ENCODE assay signal across 1 cellular context in the genomic region with DNA sequence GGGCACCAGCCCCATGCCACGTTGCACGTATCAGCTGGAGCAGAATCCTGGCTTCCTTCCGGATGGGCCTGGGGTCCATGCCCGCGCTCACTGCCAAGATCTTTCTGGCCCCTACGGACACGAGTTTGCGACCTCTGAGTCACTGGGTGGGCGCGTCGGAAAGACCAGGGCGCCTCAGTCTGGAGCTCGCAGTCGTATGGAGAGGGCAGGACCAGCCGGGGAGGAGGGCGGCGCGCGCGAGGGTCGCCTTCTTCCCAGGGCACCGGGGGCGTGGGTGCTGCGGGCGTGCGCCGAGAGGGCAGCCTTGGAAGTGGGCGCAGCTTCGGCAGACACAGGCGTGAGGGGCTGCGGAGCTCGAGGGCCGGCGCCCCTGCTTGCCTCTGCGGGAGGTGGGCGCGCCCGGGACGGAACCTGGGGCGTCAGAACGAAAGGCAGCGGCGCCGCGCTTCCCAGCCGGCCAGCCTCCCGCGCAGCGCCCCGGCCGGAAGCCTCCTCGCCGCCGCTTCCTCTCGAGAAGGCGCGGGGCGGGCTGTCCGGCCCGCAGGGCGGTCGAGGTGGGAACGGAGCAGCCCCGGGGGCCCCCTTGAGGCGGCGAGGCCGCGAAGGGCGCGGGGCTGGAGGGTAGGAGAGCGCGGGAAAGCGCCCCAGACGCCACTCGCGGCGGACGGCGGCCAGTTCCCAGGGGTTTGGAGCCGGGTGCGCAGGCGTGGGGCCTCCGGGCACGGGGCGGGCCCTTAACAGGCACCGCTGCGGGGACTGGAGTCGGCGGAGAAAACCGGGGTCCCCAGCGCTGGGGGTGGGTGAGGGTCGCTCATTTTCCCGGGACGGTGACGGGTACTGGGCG.
TF ChIP-seq lines count a peak whose summit lies in the region.

A gene (plus strand): TSS at position 490 of the 844 bp plus-strand sequence. CDS start 459 bp downstream, outside the sequence.

TF ChIP-seq in HepG2, 621 proteins besides CTCF, POLR2A, EP300 and RAD21 (continued from another document and continues in another):
- TF ChIP-seq, protein P1, sequence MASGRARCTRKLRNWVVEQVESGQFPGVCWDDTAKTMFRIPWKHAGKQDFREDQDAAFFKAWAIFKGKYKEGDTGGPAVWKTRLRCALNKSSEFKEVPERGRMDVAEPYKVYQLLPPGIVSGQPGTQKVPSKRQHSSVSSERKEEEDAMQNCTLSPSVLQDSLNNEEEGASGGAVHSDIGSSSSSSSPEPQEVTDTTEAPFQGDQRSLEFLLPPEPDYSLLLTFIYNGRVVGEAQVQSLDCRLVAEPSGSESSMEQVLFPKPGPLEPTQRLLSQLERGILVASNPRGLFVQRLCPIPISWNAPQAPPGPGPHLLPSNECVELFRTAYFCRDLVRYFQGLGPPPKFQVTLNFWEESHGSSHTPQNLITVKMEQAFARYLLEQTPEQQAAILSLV (CRISPR knock-in tag; IDR thresholded peaks at IDR 0.05; ENCODE audit: borderline replicate concordance) = peak; percentile 70; the same call in 1 of the 2 replicates
- TF ChIP-seq CHD4 (IDR thresholded peaks at IDR 0.05; ENCODE audit: borderline replicate concordance, low read length) (no peak), JUNB (CRISPR knock-in tag; IDR thresholded peaks at IDR 0.05; ENCODE audit: borderline replicate concordance) (no peak), ZSCAN29 (CRISPR knock-in tag; conservative IDR thresholded peaks at IDR 0.05) (no peak), SP5 (CRISPR knock-in tag; IDR thresholded peaks at IDR 0.05; ENCODE audit: borderline replicate concordance, low read depth) (no peak), TBX2 (CRISPR knock-in tag; IDR thresholded peaks at IDR 0.05; ENCODE audit: borderline replicate concordance) (0 out of 2 replicates have a peak, but pooled peaks have one; percentile 4), ZNF605 (CRISPR knock-in tag; IDR thresholded peaks at IDR 0.05) (peak; percentile 29; the same call in 1 of the 2 replicates), GATAD1 (CRISPR knock-in tag; IDR thresholded peaks at IDR 0.05) (peak; percentile 88), ZNF570 (CRISPR knock-in tag; IDR thresholded peaks at IDR 0.05; ENCODE audit: borderline replicate concordance) (no peak), DMAP1 (CRISPR knock-in tag; IDR thresholded peaks at IDR 0.05) (peak; percentile 79; the same call in 1 of the 2 replicates), CBX1 (IDR thresholded peaks at IDR 0.05; ENCODE audit: low read depth) (no peak), NR2C2 (CRISPR knock-in tag; IDR thresholded peaks at IDR 0.05; ENCODE audit: borderline replicate concordance) (peak; percentile 51; the same call in 1 of the 2 replicates), ZNF616 (CRISPR knock-in tag; IDR thresholded peaks at IDR 0.05; ENCODE audit: low read depth) (peak; percentile 54), ZNF326 (CRISPR knock-in tag; IDR thresholded peaks at IDR 0.05; ENCODE audit: borderline replicate concordance) (no peak), MXI1 (IDR thresholded peaks at IDR 0.05; ENCODE audit: borderline replicate concordance, low read depth, low read length) (no peak; the same call in 2 of the 3 replicates), ZNF292 (CRISPR knock-in tag; IDR thresholded peaks at IDR 0.05; ENCODE audit: borderline replicate concordance, low read depth) (no peak), NR1H2 (CRISPR knock-in tag; IDR thresholded peaks at IDR 0.05; ENCODE audit: borderline replicate concordance, low read depth) (no peak), ELF1 (CRISPR knock-in tag; IDR thresholded peaks at IDR 0.05) (0 out of 2 replicates have a peak, but pooled peaks have one; percentile 29), KDM5B (CRISPR knock-in tag; IDR thresholded peaks at IDR 0.05; ENCODE audit: borderline replicate concordance) (peak; percentile 89), ZBTB42 (CRISPR knock-in tag; IDR thresholded peaks at IDR 0.05) (no peak), NKX3-1 (CRISPR knock-in tag; IDR thresholded peaks at IDR 0.05) (no peak; the same call in 1 of the 2 replicates), SATB2 (CRISPR knock-in tag; IDR thresholded peaks at IDR 0.05) (0 out of 2 replicates have a peak, but pooled peaks have one; percentile 14), ZSCAN21 (CRISPR knock-in tag; IDR thresholded peaks at IDR 0.05; ENCODE audit: borderline replicate concordance) (peak; percentile 32; the same call in 1 of the 2 replicates), CENPX (CRISPR knock-in tag; IDR thresholded peaks at IDR 0.05) (peak; percentile 53; the same call in 1 of the 2 replicates), ZSCAN31 (CRISPR knock-in tag; IDR thresholded peaks at IDR 0.05; ENCODE audit: low read depth) (peak; percentile 29; the same call in 1 of the 2 replicates)
- TF ChIP-seq, protein P2, sequence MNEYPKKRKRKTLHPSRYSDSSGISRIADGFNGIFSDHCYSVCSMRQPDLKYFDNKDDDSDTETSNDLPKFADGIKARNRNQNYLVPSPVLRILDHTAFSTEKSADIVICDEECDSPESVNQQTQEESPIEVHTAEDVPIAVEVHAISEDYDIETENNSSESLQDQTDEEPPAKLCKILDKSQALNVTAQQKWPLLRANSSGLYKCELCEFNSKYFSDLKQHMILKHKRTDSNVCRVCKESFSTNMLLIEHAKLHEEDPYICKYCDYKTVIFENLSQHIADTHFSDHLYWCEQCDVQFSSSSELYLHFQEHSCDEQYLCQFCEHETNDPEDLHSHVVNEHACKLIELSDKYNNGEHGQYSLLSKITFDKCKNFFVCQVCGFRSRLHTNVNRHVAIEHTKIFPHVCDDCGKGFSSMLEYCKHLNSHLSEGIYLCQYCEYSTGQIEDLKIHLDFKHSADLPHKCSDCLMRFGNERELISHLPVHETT (CRISPR knock-in tag; conservative IDR thresholded peaks at IDR 0.05) = 0 out of 2 replicates have a peak, but pooled peaks have one; percentile 42
- TF ChIP-seq, protein P3, sequence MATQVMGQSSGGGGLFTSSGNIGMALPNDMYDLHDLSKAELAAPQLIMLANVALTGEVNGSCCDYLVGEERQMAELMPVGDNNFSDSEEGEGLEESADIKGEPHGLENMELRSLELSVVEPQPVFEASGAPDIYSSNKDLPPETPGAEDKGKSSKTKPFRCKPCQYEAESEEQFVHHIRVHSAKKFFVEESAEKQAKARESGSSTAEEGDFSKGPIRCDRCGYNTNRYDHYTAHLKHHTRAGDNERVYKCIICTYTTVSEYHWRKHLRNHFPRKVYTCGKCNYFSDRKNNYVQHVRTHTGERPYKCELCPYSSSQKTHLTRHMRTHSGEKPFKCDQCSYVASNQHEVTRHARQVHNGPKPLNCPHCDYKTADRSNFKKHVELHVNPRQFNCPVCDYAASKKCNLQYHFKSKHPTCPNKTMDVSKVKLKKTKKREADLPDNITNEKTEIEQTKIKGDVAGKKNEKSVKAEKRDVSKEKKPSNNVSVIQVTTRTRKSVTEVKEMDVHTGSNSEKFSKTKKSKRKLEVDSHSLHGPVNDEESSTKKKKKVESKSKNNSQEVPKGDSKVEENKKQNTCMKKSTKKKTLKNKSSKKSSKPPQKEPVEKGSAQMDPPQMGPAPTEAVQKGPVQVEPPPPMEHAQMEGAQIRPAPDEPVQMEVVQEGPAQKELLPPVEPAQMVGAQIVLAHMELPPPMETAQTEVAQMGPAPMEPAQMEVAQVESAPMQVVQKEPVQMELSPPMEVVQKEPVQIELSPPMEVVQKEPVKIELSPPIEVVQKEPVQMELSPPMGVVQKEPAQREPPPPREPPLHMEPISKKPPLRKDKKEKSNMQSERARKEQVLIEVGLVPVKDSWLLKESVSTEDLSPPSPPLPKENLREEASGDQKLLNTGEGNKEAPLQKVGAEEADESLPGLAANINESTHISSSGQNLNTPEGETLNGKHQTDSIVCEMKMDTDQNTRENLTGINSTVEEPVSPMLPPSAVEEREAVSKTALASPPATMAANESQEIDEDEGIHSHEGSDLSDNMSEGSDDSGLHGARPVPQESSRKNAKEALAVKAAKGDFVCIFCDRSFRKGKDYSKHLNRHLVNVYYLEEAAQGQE (IDR thresholded peaks at IDR 0.05; ENCODE audit: borderline replicate concordance in 1 of 2, low read depth in 1 of 2, low read length in 2 of 2) = peak in 1 of 2 experiments; percentile 25; a peak in 1 of 4 replicates
- TF ChIP-seq, protein P4, sequence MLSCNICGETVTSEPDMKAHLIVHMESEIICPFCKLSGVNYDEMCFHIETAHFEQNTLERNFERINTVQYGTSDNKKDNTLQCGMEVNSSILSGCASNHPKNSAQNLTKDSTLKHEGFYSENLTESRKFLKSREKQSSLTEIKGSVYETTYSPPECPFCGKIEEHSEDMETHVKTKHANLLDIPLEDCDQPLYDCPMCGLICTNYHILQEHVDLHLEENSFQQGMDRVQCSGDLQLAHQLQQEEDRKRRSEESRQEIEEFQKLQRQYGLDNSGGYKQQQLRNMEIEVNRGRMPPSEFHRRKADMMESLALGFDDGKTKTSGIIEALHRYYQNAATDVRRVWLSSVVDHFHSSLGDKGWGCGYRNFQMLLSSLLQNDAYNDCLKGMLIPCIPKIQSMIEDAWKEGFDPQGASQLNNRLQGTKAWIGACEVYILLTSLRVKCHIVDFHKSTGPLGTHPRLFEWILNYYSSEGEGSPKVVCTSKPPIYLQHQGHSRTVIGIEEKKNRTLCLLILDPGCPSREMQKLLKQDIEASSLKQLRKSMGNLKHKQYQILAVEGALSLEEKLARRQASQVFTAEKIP (CRISPR knock-in tag; IDR thresholded peaks at IDR 0.05; ENCODE audit: borderline replicate concordance) = no peak; the same call in 1 of the 2 replicates
- TF ChIP-seq, protein P5, sequence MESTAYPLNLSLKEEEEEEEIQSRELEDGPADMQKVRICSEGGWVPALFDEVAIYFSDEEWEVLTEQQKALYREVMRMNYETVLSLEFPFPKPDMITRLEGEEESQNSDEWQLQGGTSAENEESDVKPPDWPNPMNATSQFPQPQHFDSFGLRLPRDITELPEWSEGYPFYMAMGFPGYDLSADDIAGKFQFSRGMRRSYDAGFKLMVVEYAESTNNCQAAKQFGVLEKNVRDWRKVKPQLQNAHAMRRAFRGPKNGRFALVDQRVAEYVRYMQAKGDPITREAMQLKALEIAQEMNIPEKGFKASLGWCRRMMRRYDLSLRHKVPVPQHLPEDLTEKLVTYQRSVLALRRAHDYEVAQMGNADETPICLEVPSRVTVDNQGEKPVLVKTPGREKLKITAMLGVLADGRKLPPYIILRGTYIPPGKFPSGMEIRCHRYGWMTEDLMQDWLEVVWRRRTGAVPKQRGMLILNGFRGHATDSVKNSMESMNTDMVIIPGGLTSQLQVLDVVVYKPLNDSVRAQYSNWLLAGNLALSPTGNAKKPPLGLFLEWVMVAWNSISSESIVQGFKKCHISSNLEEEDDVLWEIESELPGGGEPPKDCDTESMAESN (CRISPR knock-in tag; conservative IDR thresholded peaks at IDR 0.05) = peak; percentile 85; the same call in 1 of the 2 replicates
- TF ChIP-seq, protein P6, sequence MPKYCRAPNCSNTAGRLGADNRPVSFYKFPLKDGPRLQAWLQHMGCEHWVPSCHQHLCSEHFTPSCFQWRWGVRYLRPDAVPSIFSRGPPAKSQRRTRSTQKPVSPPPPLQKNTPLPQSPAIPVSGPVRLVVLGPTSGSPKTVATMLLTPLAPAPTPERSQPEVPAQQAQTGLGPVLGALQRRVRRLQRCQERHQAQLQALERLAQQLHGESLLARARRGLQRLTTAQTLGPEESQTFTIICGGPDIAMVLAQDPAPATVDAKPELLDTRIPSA (CRISPR knock-in tag; IDR thresholded peaks at IDR 0.05; ENCODE audit: borderline replicate concordance) = no peak
- TF ChIP-seq, protein P7, sequence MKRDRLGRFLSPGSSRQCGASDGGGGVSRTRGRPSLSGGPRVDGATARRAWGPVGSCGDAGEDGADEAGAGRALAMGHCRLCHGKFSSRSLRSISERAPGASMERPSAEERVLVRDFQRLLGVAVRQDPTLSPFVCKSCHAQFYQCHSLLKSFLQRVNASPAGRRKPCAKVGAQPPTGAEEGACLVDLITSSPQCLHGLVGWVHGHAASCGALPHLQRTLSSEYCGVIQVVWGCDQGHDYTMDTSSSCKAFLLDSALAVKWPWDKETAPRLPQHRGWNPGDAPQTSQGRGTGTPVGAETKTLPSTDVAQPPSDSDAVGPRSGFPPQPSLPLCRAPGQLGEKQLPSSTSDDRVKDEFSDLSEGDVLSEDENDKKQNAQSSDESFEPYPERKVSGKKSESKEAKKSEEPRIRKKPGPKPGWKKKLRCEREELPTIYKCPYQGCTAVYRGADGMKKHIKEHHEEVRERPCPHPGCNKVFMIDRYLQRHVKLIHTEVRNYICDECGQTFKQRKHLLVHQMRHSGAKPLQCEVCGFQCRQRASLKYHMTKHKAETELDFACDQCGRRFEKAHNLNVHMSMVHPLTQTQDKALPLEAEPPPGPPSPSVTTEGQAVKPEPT (CRISPR knock-in tag; IDR thresholded peaks at IDR 0.05; ENCODE audit: low read depth) = no peak
- TF ChIP-seq, protein P8, sequence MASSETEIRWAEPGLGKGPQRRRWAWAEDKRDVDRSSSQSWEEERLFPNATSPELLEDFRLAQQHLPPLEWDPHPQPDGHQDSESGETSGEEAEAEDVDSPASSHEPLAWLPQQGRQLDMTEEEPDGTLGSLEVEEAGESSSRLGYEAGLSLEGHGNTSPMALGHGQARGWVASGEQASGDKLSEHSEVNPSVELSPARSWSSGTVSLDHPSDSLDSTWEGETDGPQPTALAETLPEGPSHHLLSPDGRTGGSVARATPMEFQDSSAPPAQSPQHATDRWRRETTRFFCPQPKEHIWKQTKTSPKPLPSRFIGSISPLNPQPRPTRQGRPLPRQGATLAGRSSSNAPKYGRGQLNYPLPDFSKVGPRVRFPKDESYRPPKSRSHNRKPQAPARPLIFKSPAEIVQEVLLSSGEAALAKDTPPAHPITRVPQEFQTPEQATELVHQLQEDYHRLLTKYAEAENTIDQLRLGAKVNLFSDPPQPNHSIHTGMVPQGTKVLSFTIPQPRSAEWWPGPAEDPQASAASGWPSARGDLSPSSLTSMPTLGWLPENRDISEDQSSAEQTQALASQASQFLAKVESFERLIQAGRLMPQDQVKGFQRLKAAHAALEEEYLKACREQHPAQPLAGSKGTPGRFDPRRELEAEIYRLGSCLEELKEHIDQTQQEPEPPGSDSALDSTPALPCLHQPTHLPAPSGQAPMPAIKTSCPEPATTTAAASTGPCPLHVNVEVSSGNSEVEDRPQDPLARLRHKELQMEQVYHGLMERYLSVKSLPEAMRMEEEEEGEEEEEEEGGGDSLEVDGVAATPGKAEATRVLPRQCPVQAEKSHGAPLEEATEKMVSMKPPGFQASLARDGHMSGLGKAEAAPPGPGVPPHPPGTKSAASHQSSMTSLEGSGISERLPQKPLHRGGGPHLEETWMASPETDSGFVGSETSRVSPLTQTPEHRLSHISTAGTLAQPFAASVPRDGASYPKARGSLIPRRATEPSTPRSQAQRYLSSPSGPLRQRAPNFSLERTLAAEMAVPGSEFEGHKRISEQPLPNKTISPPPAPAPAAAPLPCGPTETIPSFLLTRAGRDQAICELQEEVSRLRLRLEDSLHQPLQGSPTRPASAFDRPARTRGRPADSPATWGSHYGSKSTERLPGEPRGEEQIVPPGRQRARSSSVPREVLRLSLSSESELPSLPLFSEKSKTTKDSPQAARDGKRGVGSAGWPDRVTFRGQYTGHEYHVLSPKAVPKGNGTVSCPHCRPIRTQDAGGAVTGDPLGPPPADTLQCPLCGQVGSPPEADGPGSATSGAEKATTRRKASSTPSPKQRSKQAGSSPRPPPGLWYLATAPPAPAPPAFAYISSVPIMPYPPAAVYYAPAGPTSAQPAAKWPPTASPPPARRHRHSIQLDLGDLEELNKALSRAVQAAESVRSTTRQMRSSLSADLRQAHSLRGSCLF (CRISPR knock-in tag; IDR thresholded peaks at IDR 0.05; ENCODE audit: borderline replicate concordance) = no peak
- TF ChIP-seq, protein P9, sequence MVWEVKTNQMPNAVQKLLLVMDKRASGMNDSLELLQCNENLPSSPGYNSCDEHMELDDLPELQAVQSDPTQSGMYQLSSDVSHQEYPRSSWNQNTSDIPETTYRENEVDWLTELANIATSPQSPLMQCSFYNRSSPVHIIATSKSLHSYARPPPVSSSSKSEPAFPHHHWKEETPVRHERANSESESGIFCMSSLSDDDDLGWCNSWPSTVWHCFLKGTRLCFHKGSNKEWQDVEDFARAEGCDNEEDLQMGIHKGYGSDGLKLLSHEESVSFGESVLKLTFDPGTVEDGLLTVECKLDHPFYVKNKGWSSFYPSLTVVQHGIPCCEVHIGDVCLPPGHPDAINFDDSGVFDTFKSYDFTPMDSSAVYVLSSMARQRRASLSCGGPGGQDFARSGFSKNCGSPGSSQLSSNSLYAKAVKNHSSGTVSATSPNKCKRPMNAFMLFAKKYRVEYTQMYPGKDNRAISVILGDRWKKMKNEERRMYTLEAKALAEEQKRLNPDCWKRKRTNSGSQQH (CRISPR knock-in tag; IDR thresholded peaks at IDR 0.05; ENCODE audit: low read depth) = peak; percentile 63; the same call in 1 of the 2 replicates
